Comparison of ENCODE assay signal across 1 cellular context in genomic region chr10:133196936-133197758, GRCh38.
TF ChIP-seq lines count a peak whose summit lies in the region.

No MANE protein-coding gene starts in this region.

TF ChIP-seq in GM23338, 12 proteins besides CTCF, POLR2A, EP300 and RAD21 (continued from another document):
- TF ChIP-seq ETS1 (IDR thresholded peaks at IDR 0.05) (no peak), ZNF114 (CRISPR knock-in tag; IDR thresholded peaks at IDR 0.05) (no peak), NANOG (IDR thresholded peaks at IDR 0.05; ENCODE audit: borderline replicate concordance) (no peak), POLR2AphosphoS5 (IDR thresholded peaks at IDR 0.05; ENCODE audit: low read depth) (no peak), ZNF331 (CRISPR knock-in tag; IDR thresholded peaks at IDR 0.05; ENCODE audit: low read depth) (no peak), REST (IDR thresholded peaks at IDR 0.05; ENCODE audit: unreplicated experiment) (no peak), JUNB (IDR thresholded peaks at IDR 0.05; ENCODE audit: unreplicated experiment) (no peak), STAT1 (IDR thresholded peaks at IDR 0.05; ENCODE audit: unreplicated experiment) (no peak)
